In genomic region chr1:25695991-25696330, GRCh38 we compare ENCODE assay signal across 9 cellular contexts.
A peak's percentile ranks its signal among the peaks of the same experiment; 100 is the strongest.
DNase-seq lines count a peak whose midpoint lies in the region; ATAC-seq and TF ChIP-seq lines count a peak whose summit lies in the region.
"Had no signal": no experiment of that assay in that cellular context is flagged by ENCODE, and none has a peak within 500 bp of the region (broad histone marks: within the 10 kb centered on the region; RNA-seq: fewer than 3 reads in every experiment).

No MANE protein-coding gene starts in this region.

- peaks cover 69% of the 10 kb centered on the region for H3K4me1 Mint-ChIP-seq in nephron
- H3K4me1 Mint-ChIP-seq: activated B cell treated with CpG ODN at 0.5 μM for 24 hours had no signal

- H3K36me3 Mint-ChIP-seq in nephron (ENCODE audit: low read depth), result no peaks in the 10 kb centered on the region

- H3K27me3 Mint-ChIP-seq in nephron (ENCODE audit: low read depth), result no peaks in the 10 kb centered on the region

- ATAC-seq in HG03108 (IDR thresholded peaks at IDR 0.05; ENCODE audit: unreplicated experiment) (no peak), HG03097 (IDR thresholded peaks at IDR 0.05; ENCODE audit: low FRiP score, unreplicated experiment) (no peak)

- peak overlapping the region; percentile 20; the same call in 1 of the 2 replicates for H3K27ac ChIP-seq in HUES64 (ENCODE audit: low read depth, low read length)

- peak overlapping the region in 1 of 3 experiments; percentile 35 for H3K4me3 Mint-ChIP-seq in nephron
- H3K4me3 Mint-ChIP-seq: activated B cell treated with CpG ODN at 0.5 μM for 24 hours had no signal

- H3K9me3 Mint-ChIP-seq in nephron, result no peaks in the 10 kb centered on the region
- H3K9me3 Mint-ChIP-seq: activated B cell treated with CpG ODN at 0.5 μM for 24 hours had no signal

- peaks cover 45% of the 10 kb centered on the region for H3K4me1 ChIP-seq in HUES64 (ENCODE audit: insufficient read depth, low read length)

- H3K27me3 ChIP-seq in HUES64 (ENCODE audit: insufficient read depth, low read length), result no peaks in the 10 kb centered on the region

- 49% methylated on average over 5 of the region's 5 CpGs for WGBS in HUES64

- no peaks in the 10 kb centered on the region for H3K9me3 ChIP-seq in HUES64 (ENCODE audit: insufficient read depth, low read depth, low read length)

- H3K4me3 ChIP-seq in HUES64 (ENCODE audit: low read length), result no peak overlapping the region
- H3K4me3 ChIP-seq in epithelial cell of esophagus (ENCODE audit: low read length), result no peak overlapping the region

- no peak overlapping the region for H3K9ac ChIP-seq in HUES64 (ENCODE audit: low read depth, low read length)

- in situ Hi-C loops in G401 (cut with HindIII; ENCODE audit: low sequenced_read_pairs), result no loop called here

- H3K36me3 ChIP-seq in HUES64 (ENCODE audit: insufficient read depth, low read length), result no peaks in the 10 kb centered on the region

- DNase-seq in AG08396 (ENCODE audit: low spot score), result peak; percentile 79
- peak; percentile 96 for DNase-seq in epithelial cell of esophagus (ENCODE audit: low read depth)
- no peak for DNase-seq in cortex of kidney (lab: John Stamatoyannopoulos, UW)
- no peak for DNase-seq in G401 (ENCODE audit: low spot score)
- DNase-seq: activated B cell treated with CpG ODN at 0.5 μM for 24 hours had no signal

- no peak for TF ChIP-seq CTCF in epithelial cell of esophagus (IDR thresholded peaks at IDR 0.05; ENCODE audit: insufficient read depth, low read depth, low read length, missing control alignments)
- no peak for TF ChIP-seq CTCF in nephron (IDR thresholded peaks at IDR 0.05; ENCODE audit: unreplicated experiment in 3 of 3)

- peak overlapping the region; percentile 94 to 99 (median 97) for H3K27ac Mint-ChIP-seq in nephron
- H3K27ac Mint-ChIP-seq: activated B cell treated with CpG ODN at 0.5 μM for 24 hours had no signal

Comparison
In these comparisons a context has a peak if more than half of its experiments do, and no peak if none do; other contexts are left out.
1. DNase-seq: peak in AG08396 (single experiment) and epithelial cell of esophagus (single experiment); none in cortex of kidney (single experiment) and G401 (single experiment).